8 cellular contexts compared by ENCODE assay signal in the genomic region with DNA sequence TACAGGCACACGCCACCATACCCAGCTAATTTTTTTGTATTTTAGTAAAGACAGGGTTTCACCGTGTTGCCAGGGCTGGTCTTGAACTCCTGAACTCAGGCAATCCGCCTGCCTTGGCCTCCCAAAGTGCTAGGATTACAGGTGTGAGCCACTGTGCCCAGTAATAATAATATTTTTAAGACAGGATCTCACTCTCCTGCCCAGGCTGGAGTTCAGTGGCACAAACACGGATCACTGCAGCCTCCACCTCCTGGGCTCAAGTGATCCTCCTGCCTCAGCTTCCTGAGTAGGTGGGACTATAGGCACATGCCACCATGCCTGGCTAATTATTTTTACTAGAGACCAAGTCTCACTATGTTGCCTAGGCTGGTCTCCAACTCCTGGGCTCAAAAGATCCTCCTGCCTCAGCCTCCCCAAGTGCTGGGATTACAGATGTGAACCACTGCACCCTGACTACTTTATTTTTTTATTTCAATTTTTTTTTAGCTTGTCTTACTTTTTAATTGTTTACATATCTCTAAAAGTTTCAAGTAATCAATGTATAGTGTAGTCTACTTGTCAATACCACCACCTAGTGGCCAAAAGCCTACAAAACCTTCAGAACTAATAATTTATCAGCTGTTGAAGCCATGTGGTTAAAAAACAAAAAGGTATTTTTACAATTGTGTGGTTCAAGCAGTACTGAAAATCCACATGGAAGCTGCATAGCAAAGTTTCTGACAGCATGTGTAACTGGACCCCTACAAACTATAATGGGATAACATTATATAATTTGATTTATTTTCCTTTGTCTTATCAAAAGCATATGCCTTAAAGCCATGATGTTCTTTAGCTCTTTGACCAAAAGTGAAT. TPM values are rescaled to one million over a fixed set of nuclear protein-coding genes. Genes with fewer than 3 reads are reported as not detected.
DNase-seq lines count a peak whose midpoint lies in the region; ATAC-seq and TF ChIP-seq lines count a peak whose summit lies in the region.

No MANE protein-coding gene starts in this region.

- intact Hi-C loops in right lobe of liver (cut with DNase I), result loop anchor here in 1 of 2 donors (10.0 kb wide), 1 partner anchor 149 kb away; a partner anchor contains a TSS

- TF ChIP-seq CTCF in GM12872 (IDR thresholded peaks at IDR 0.05; ENCODE audit: insufficient read depth, low read depth, low read length) (peak; percentile 47; the same call in 2 of the 3 replicates), LNCAP (IDR thresholded peaks at IDR 0.05) (peak; percentile 74), right lobe of liver (IDR thresholded peaks at IDR 0.05) (peak; percentile 73 to 83 (median 76))

- no peaks in the 10 kb centered on the region for H3K27me3 ChIP-seq in right lobe of liver

- peak; percentile 72 to 77 (median 74) for ATAC-seq in right lobe of liver

- no peak for TF ChIP-seq POLR2A in right lobe of liver (IDR thresholded peaks at IDR 0.05)

- H3K36me3 ChIP-seq in right lobe of liver, result peaks cover 0 to 34% (median 0%) of the 10 kb centered on the region in 4 donors

- no peak overlapping the region for H3K4me3 ChIP-seq in right lobe of liver

- WGBS in right lobe of liver (ENCODE audit: insufficient coverage, low coverage, low lambda C conversion rate, missing lambda C conversion rate), result 80% methylated on average over 2 of the region's 4 CpGs

- no peaks in the 10 kb centered on the region for H3K9me3 ChIP-seq in right lobe of liver

- H3K27ac ChIP-seq in right lobe of liver, result no peak overlapping the region

- peak; percentile 63 to 71 for DNase-seq in AML-193 (lab: John Stamatoyannopoulos, UW)
- DNase-seq in SHP77 (lab: John Stamatoyannopoulos, UW), result peak; percentile 50 to 69
- peak; percentile 70 for DNase-seq in cerebellar cortex (ENCODE audit: low spot score)
- DNase-seq in right lobe of liver, result no peak
- peak; percentile 53 for DNase-seq in ureter (ENCODE audit: low spot score)
- no peak for DNase-seq in activated naive CD4-positive, alpha-beta T cell treated with anti-CD3 and anti-CD28 coated beads, Interleukin-2, amount 50 U/mL, for 16 hours

- peaks cover 0 to 15% (median 7%) of the 10 kb centered on the region in 4 donors for H3K4me1 ChIP-seq in right lobe of liver

RNA-seq across cellular contexts. Expression of a gene that starts 10.4 kb away (rescaled TPM):
- 10 to 100 TPM; 11.5 to 17.4 (median 14.0) TPM for total RNA-seq in right lobe of liver
- total RNA-seq in ureter, result 23.1 TPM

Comparison
In these comparisons a context has a peak if more than half of its experiments do, and no peak if none do; other contexts are left out.
1. DNase-seq: peak in AML-193 (2 of 2), SHP77 (2 of 2), cerebellar cortex (single experiment) and ureter (single experiment); none in right lobe of liver (0 of 3) and activated naive CD4-positive, alpha-beta T cell treated with anti-CD3 and anti-CD28 coated beads, Interleukin-2, amount 50 U/mL, for 16 hours (single experiment).
2. Peak in every context shown above with its lines, with median percentiles within 50 percentile points of each other: CTCF ChIP-seq.